In the genomic region with DNA sequence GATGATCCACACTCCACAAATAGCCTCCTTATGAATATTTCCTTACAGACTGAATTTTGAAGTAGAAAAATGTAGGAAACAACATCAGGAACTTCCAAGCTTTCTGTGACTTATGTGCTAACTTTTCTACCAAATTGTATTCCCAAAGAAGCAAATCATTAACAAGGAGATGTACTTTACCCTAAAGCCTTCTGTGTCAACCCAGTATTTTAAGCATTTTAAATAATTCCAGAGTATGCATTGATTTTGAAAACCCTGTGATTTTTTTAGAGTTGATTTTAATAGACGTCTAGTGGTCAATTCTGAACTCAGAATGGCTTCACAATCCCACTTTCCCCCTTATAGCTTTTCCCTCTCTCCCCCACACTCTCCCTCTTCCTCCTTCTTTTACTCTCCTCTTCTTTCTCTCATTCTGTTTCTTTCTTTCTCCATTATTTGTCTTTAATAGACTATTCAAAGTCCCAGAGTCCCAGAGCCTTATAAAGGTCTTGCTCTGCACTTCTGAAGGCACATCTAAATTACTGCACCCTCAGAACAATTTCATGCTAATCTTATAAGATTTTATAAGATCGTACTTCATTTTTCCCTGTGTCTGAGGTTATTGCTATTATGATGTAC, we compare ENCODE assay signal across 35 cellular contexts. TPM values are rescaled to one million over a fixed set of nuclear protein-coding genes. Genes with fewer than 3 reads are reported as not detected.
"Had no signal": no experiment of that assay in that cellular context is flagged by ENCODE, and none has a peak within 500 bp of the region (broad histone marks: within the 10 kb centered on the region; RNA-seq: fewer than 3 reads in every experiment).

No MANE protein-coding gene starts in this region.

- ATAC-seq: activated CD4-positive, CD25-positive, alpha-beta regulatory T cell treated with anti-CD3 and anti-CD28 coated beads, Interleukin-2, amount 50 U/mL, for 24 hours; body of pancreas; left lung; mucosa of descending colon; T-helper 17 cell; upper lobe of right lung had no signal

- H3K36me3 Mint-ChIP-seq: activated naive CD8-positive, alpha-beta T cell treated with anti-CD3 and anti-CD28 coated beads for 36 hours; naive B cell; stimulated activated memory B cell treated with anti-CD40 and anti-IgM and Interleukin-4, amounts not matched to agents 10 μg/mL and 1 μg/mL and 100 μg/mL, for 72 hours had no signal

- H3K9me3 Mint-ChIP-seq: activated naive CD8-positive, alpha-beta T cell treated with anti-CD3 and anti-CD28 coated beads for 36 hours; naive B cell; stimulated activated memory B cell treated with anti-CD40 and anti-IgM and Interleukin-4, amounts not matched to agents 10 μg/mL and 1 μg/mL and 100 μg/mL, for 72 hours had no signal

- H3K4me1 ChIP-seq: adrenal gland, body of pancreas, esophagus squamous epithelium, left lung, suprapubic skin, tibial artery, upper lobe of right lung had no signal

- DNase-seq: activated CD4-positive, alpha-beta T cell treated with anti-CD3 and anti-CD28 coated beads for 48 hours; activated CD4-positive, alpha-beta T cell treated with anti-CD3 and anti-CD28 coated beads, Interleukin-2, amount 50 U/mL, for 48 hours; activated CD8-positive, alpha-beta memory T cell treated with anti-CD3 and anti-CD28 coated beads for 24 hours; activated effector memory CD4-positive, alpha-beta T cell treated with Interleukin-2 at 50 U/mL for 16 hours; activated naive CD4-positive, alpha-beta T cell treated with Interleukin-2 at 50 U/mL for 16 hours; activated naive CD8-positive, alpha-beta T cell treated with anti-CD3 and anti-CD28 coated beads for 36 hours; adrenal gland; aorta; body of pancreas; dermis blood vessel endothelial cell; effector CD8-positive, alpha-beta T cell; esophagus squamous epithelium; hippocampal formation; left lung; mesendoderm; mucosa of descending colon; naive B cell; ovary; stimulated activated CD4-positive, alpha-beta T cell treated with anti-CD3 and anti-CD28 coated beads, Interleukin-4, amount 100 ng/mL, for 4 hours; stimulated activated CD8-positive, alpha-beta memory T cell treated with anti-CD3 and anti-CD28 coated beads, Interleukin-4, amount 100 ng/mL, for 48 hours; T-helper 17 cell; T1000; tibial artery; upper lobe of right lung; WERI-Rb-1 had no signal

- H3K36me3 ChIP-seq: adrenal gland, esophagus squamous epithelium, left lung, ovary, suprapubic skin, tibial artery, upper lobe of right lung, WERI-Rb-1 had no signal

- H3K27ac Mint-ChIP-seq: activated naive CD8-positive, alpha-beta T cell treated with anti-CD3 and anti-CD28 coated beads for 36 hours; naive B cell; progenitor cell of endocrine pancreas; stimulated activated memory B cell treated with anti-CD40 and anti-IgM and Interleukin-4, amounts not matched to agents 10 μg/mL and 1 μg/mL and 100 μg/mL, for 72 hours; T-helper 17 cell had no signal

- H3K4me3 Mint-ChIP-seq: activated naive CD8-positive, alpha-beta T cell treated with anti-CD3 and anti-CD28 coated beads for 36 hours; naive B cell; stimulated activated memory B cell treated with anti-CD40 and anti-IgM and Interleukin-4, amounts not matched to agents 10 μg/mL and 1 μg/mL and 100 μg/mL, for 72 hours; T-helper 17 cell had no signal

- H3K9me3 ChIP-seq: adrenal gland, body of pancreas, esophagus squamous epithelium, left lung, mucosa of descending colon, ovary, suprapubic skin, tibial artery, upper lobe of right lung had no signal

- H3K4me1 Mint-ChIP-seq: activated naive CD8-positive, alpha-beta T cell treated with anti-CD3 and anti-CD28 coated beads for 36 hours; naive B cell; stimulated activated memory B cell treated with anti-CD40 and anti-IgM and Interleukin-4, amounts not matched to agents 10 μg/mL and 1 μg/mL and 100 μg/mL, for 72 hours; T-helper 17 cell had no signal

- H3K4me3 ChIP-seq: adrenal gland, body of pancreas, esophagus squamous epithelium, left lung, lung, mucosa of descending colon, ovary, skin epidermis, suprapubic skin, tibial artery, upper lobe of right lung had no signal

- H3K27ac ChIP-seq: adrenal gland, body of pancreas, epithelial cell of prostate, esophagus squamous epithelium, left lung, ovary, skin epidermis, suprapubic skin, tibial artery, upper lobe of right lung, WERI-Rb-1 had no signal

- H3K27me3 ChIP-seq: adrenal gland, body of pancreas, esophagus squamous epithelium, left lung, ovary, suprapubic skin, tibial artery, upper lobe of right lung had no signal

- H3K27me3 Mint-ChIP-seq: activated naive CD8-positive, alpha-beta T cell treated with anti-CD3 and anti-CD28 coated beads for 36 hours; naive B cell; progenitor cell of endocrine pancreas; stimulated activated memory B cell treated with anti-CD40 and anti-IgM and Interleukin-4, amounts not matched to agents 10 μg/mL and 1 μg/mL and 100 μg/mL, for 72 hours; T-helper 17 cell had no signal

RNA-seq across cellular contexts. Expression of a gene that starts 10.1 kb away (rescaled TPM):
- total RNA-seq: activated naive CD8-positive, alpha-beta T cell treated with anti-CD3 and anti-CD28 coated beads for 36 hours; aorta; body of pancreas; dermis blood vessel endothelial cell; kidney epithelial cell; left lung; lung; mucosa of descending colon; ovary; progenitor cell of endocrine pancreas; suprapubic skin; T-helper 17 cell; upper lobe of right lung had no signal
- polyA plus RNA-seq: aorta, lung, neural cell, ovary had no signal

RNA-seq across cellular contexts. Expression of a gene that starts 19.3 kb away (rescaled TPM):
- total RNA-seq: activated naive CD8-positive, alpha-beta T cell treated with anti-CD3 and anti-CD28 coated beads for 36 hours; adrenal gland; aorta; body of pancreas; dermis blood vessel endothelial cell; esophagus squamous epithelium; frontal cortex; kidney epithelial cell; left lung; lung; mucosa of descending colon; ovary; progenitor cell of endocrine pancreas; suprapubic skin; T-helper 17 cell; upper lobe of right lung had no signal
- polyA plus RNA-seq: adrenal gland, aorta, lung, neural cell, ovary had no signal
